Comparison of ENCODE assay signal across 8 cellular contexts in genomic region chr2:203804070-203804469, GRCh38.
DNase-seq lines count a peak whose midpoint lies in the region; ATAC-seq and TF ChIP-seq lines count a peak whose summit lies in the region.

No MANE protein-coding gene starts in this region.

- peak overlapping the region; percentile 0 for H3K4me3 Mint-ChIP-seq in activated naive CD8-positive, alpha-beta T cell treated with anti-CD3 and anti-CD28 coated beads, Interleukin-2, amount 50 U/mL, for 24 hours

- H3K79me2 ChIP-seq in mesendoderm (ENCODE audit: control insufficient read depth, insufficient read depth, low read length), result no peaks in the 10 kb centered on the region

- H3K56ac ChIP-seq in mesendoderm (ENCODE audit: low read length), result no peak overlapping the region

- no peak overlapping the region for H2BK120ac ChIP-seq in mesendoderm (ENCODE audit: low read depth, low read length)

- ATAC-seq in Right ventricle myocardium superior (ENCODE audit: poor library complexity) (peak; percentile 85), GM18868 (IDR thresholded peaks at IDR 0.05; ENCODE audit: unreplicated experiment) (no peak)
- ATAC-seq in activated naive CD8-positive, alpha-beta T cell treated with anti-CD3 and anti-CD28 coated beads, Interleukin-2, amount 50 U/mL, for 24 hours, result peak; percentile 66

- H3K9me3 ChIP-seq in esophagus squamous epithelium, result peaks cover 0 to 12% (median 0%) of the 10 kb centered on the region in 3 donors

- H3K79me1 ChIP-seq in mesendoderm (ENCODE audit: low read length), result no peaks in the 10 kb centered on the region

- H3K18ac ChIP-seq in mesendoderm (ENCODE audit: low read length), result no peak overlapping the region

- H3K4me1 Mint-ChIP-seq in activated naive CD8-positive, alpha-beta T cell treated with anti-CD3 and anti-CD28 coated beads, Interleukin-2, amount 50 U/mL, for 24 hours, result peaks cover 92% of the 10 kb centered on the region

- H3K4me2 ChIP-seq in mesendoderm (ENCODE audit: low read length), result no peak overlapping the region

- H3K27ac ChIP-seq in mesendoderm (ENCODE audit: low read depth, low read length), result no peak overlapping the region
- H3K27ac ChIP-seq in esophagus squamous epithelium, result no peak overlapping the region

- H3K27ac Mint-ChIP-seq in activated naive CD8-positive, alpha-beta T cell treated with anti-CD3 and anti-CD28 coated beads, Interleukin-2, amount 50 U/mL, for 24 hours, result peak overlapping the region; percentile 59

- TF ChIP-seq CTCF in esophagus squamous epithelium (IDR thresholded peaks at IDR 0.05), result no peak

- H3K36me3 ChIP-seq in mesendoderm (ENCODE audit: control insufficient read depth, insufficient read depth, low read length) (no peaks in the 10 kb centered on the region), esophagus squamous epithelium (no peaks in the 10 kb centered on the region)

- no peak overlapping the region for H2BK15ac ChIP-seq in mesendoderm (replicated peaks; ENCODE audit: low read depth)

- no peak overlapping the region for H2BK5ac ChIP-seq in mesendoderm (ENCODE audit: low read length)

- H3K9ac ChIP-seq in mesendoderm (ENCODE audit: low read length), result no peak overlapping the region

- no peak for TF ChIP-seq POLR2A in esophagus squamous epithelium (IDR thresholded peaks at IDR 0.05)

- DNase-seq in Right ventricle myocardium superior, result no peak
- DNase-seq in cardiac septum (ENCODE audit: low spot score), result no peak
- DNase-seq in activated naive CD8-positive, alpha-beta T cell treated with anti-CD3 and anti-CD28 coated beads, Interleukin-2, amount 50 U/mL, for 24 hours, result peak; percentile 57
- peak; percentile 27 for DNase-seq in mesendoderm
- DNase-seq in SIG-M5 treated with dmso at 0.1 percent for 504 hours (lab: John Stamatoyannopoulos, UW; ENCODE audit: unreplicated experiment), result no peak
- no peak for DNase-seq in RKO (ENCODE audit: low spot score)
- DNase-seq in esophagus squamous epithelium (lab: John Stamatoyannopoulos, UW), result no peak

- H3K27me3 Mint-ChIP-seq in activated naive CD8-positive, alpha-beta T cell treated with anti-CD3 and anti-CD28 coated beads, Interleukin-2, amount 50 U/mL, for 24 hours, result no peaks in the 10 kb centered on the region

- H4K5ac ChIP-seq in mesendoderm (ENCODE audit: low read length), result no peak overlapping the region

- H3K36me3 Mint-ChIP-seq in activated naive CD8-positive, alpha-beta T cell treated with anti-CD3 and anti-CD28 coated beads, Interleukin-2, amount 50 U/mL, for 24 hours (ENCODE audit: low read depth), result peaks cover 21% of the 10 kb centered on the region

- H4K8ac ChIP-seq in mesendoderm (ENCODE audit: low read depth, low read length), result no peak overlapping the region

- H3K23ac ChIP-seq in mesendoderm (ENCODE audit: low read length), result no peak overlapping the region

- no peak overlapping the region for H2AK5ac ChIP-seq in mesendoderm (ENCODE audit: low read length)

- H3K4me1 ChIP-seq in mesendoderm (ENCODE audit: control insufficient read depth, low read depth, low read length) (no peaks in the 10 kb centered on the region), esophagus squamous epithelium (no peaks in the 10 kb centered on the region)

- H3K9me3 Mint-ChIP-seq in activated naive CD8-positive, alpha-beta T cell treated with anti-CD3 and anti-CD28 coated beads, Interleukin-2, amount 50 U/mL, for 24 hours, result peaks cover 13% of the 10 kb centered on the region

- no peak overlapping the region for H3K4ac ChIP-seq in mesendoderm (ENCODE audit: low read depth, low read length)

- H3K4me3 ChIP-seq in mesendoderm (ENCODE audit: low read length) (no peak overlapping the region), esophagus squamous epithelium (no peak overlapping the region)

- intact Hi-C loops in Right ventricle myocardium superior (cut with DNase I), result no loop called here
- intact Hi-C loops in cardiac septum (cut with DNase I), result no loop called here
- intact Hi-C loops in esophagus squamous epithelium (cut with DNase I), result no loop called here

- H3K27me3 ChIP-seq in mesendoderm (ENCODE audit: insufficient read depth, low read length, poor library complexity), result no peaks in the 10 kb centered on the region
- no peaks in the 10 kb centered on the region for H3K27me3 ChIP-seq in esophagus squamous epithelium

- WGBS in mesendoderm (ENCODE audit: extremely low coverage, insufficient coverage, low lambda C conversion rate), result no CpG with 5 or more reads among the region's 4 CpGs
- WGBS in esophagus squamous epithelium, 2 donors, result 22 to 43% methylated on average over 4 of the region's 4 CpGs

Comparison
In these comparisons a context has a peak if more than half of its experiments do, and no peak if none do; other contexts are left out.
1. DNase-seq: peak in activated naive CD8-positive, alpha-beta T cell treated with anti-CD3 and anti-CD28 coated beads, Interleukin-2, amount 50 U/mL, for 24 hours (single experiment) and mesendoderm (single experiment); none in Right ventricle myocardium superior (single experiment), cardiac septum (single experiment), SIG-M5 treated with dmso at 0.1 percent for 504 hours (single experiment), RKO (single experiment) and esophagus squamous epithelium (single experiment).